In genomic region chr2:15591692-15592463, GRCh38 we compare ENCODE assay signal across 8 cellular contexts. TPM values are rescaled to one million over a fixed set of nuclear protein-coding genes. Genes with fewer than 3 reads are reported as not detected.
A peak's percentile ranks its signal among the peaks of the same experiment; 100 is the strongest.
DNase-seq lines count a peak whose midpoint lies in the region; ATAC-seq and TF ChIP-seq lines count a peak whose summit lies in the region.

Gene DDX1 (plus strand): TSS chr2:15591868. CDS start chr2:15591934, 66 bp downstream.

- DNase-seq in GM12865 (ENCODE audit: low read depth) = peak; percentile 94
- DNase-seq in NCI-H1092 treated with DMSO at 0.1 percent for 48 hours (lab: John Stamatoyannopoulos, UW) = peak; percentile 68
- DNase-seq in T follicular helper cell (ENCODE audit: low read depth) = peak; percentile 77
- peak; percentile 93 for DNase-seq in adipocyte (ENCODE audit: low read depth)
- peak; percentile 92 to 93 for DNase-seq in cardiac muscle cell (ENCODE audit: low read depth in 1 of 2, low spot score in 1 of 2)
- peak; percentile 70 for DNase-seq in pons (ENCODE audit: low spot score)
- peak; percentile 87 for DNase-seq in transverse colon

- in situ Hi-C loops in transverse colon (cut with MboI; ENCODE audit: low pct_ligation_motif_present in 1 of 4, low pct_unique_long_range_greater_than_20kb in 1 of 4, low sequenced_read_pairs in 3 of 4) = no loop called here

- no peak for TF ChIP-seq EP300 in transverse colon (IDR thresholded peaks at IDR 0.05; ENCODE audit: low read depth)

- H3K27ac ChIP-seq in cardiac muscle cell (peak within 1 kb of the TSS; percentile 94), transverse colon (peak within 1 kb of the TSS; percentile 93 to 99 (median 95))

- H3K9ac ChIP-seq in adipocyte (ENCODE audit: low read length) = peak within 1 kb of the TSS; percentile 97

- H3K36me3 ChIP-seq in adipocyte (ENCODE audit: control insufficient read depth, insufficient read depth, low read length, severe bottlenecking) (peaks cover 22% of the 10 kb centered on the region), cardiac muscle cell (peaks cover 18% of the 10 kb centered on the region), transverse colon (peaks cover 0 to 17% (median 3%) of the 10 kb centered on the region in 4 donors)

- H3K27me3 ChIP-seq in adipocyte (replicated peaks; ENCODE audit: control insufficient read depth, insufficient read depth, low read length) = no peaks in the 10 kb centered on the region
- no peaks in the 10 kb centered on the region for H3K27me3 ChIP-seq in cardiac muscle cell
- no peaks in the 10 kb centered on the region for H3K27me3 ChIP-seq in transverse colon

- peak; percentile 81 for TF ChIP-seq POLR2A in transverse colon (IDR thresholded peaks at IDR 0.05)

- H3K4me1 ChIP-seq in adipocyte (ENCODE audit: control insufficient read depth, insufficient read depth, low read length) = peaks cover 24% of the 10 kb centered on the region
- H3K4me1 ChIP-seq in cardiac muscle cell (ENCODE audit: low read depth) = peaks cover 23% of the 10 kb centered on the region
- peaks cover 5 to 21% (median 19%) of the 10 kb centered on the region in 4 donors for H3K4me1 ChIP-seq in transverse colon

- peak; percentile 88 for ATAC-seq in HG02623 (IDR thresholded peaks at IDR 0.05; ENCODE audit: unreplicated experiment)

- H3K4me3 ChIP-seq in GM12865 (ENCODE audit: low read depth, low read length) (peak within 1 kb of the TSS; percentile 79), adipocyte (ENCODE audit: low read length) (peak within 1 kb of the TSS; percentile 90), cardiac muscle cell (peak within 1 kb of the TSS; percentile 55), transverse colon (peak within 1 kb of the TSS; percentile 67 to 99 (median 88))

- no peak for TF ChIP-seq CTCF in GM12865 (IDR thresholded peaks at IDR 0.05; ENCODE audit: insufficient read depth, low read depth, low read length, missing control alignments)
- TF ChIP-seq CTCF in cardiac muscle cell (IDR thresholded peaks at IDR 0.05; ENCODE audit: low read depth, low read length) = no peak
- TF ChIP-seq CTCF in transverse colon (IDR thresholded peaks at IDR 0.05) = no peak

- intact Hi-C loops in transverse colon (cut with DNase I; ENCODE audit: low total_unique reads) = loop anchor here (1.0 kb wide), 1 partner anchor 32 kb away; no protein-coding TSS in a partner anchor

- no peaks in the 10 kb centered on the region for H3K9me3 ChIP-seq in adipocyte (ENCODE audit: control insufficient read depth, low read length)
- H3K9me3 ChIP-seq in cardiac muscle cell (ENCODE audit: low read depth) = no peaks in the 10 kb centered on the region
- H3K9me3 ChIP-seq in transverse colon = no peaks in the 10 kb centered on the region

- WGBS in transverse colon (ENCODE audit: low coverage in 1 of 2), 2 donors = 0 to 1% methylated on average over 5 to 48 of the region's 68 CpGs

RNA-seq across cellular contexts. Expression of gene DDX1, which starts in this region (rescaled TPM):
- total RNA-seq in cardiac muscle cell (37.5 and 37.9 TPM in 2 replicates), transverse colon (10 to 100 TPM; 18.3 to 61.1 (median 49.9) TPM)
- 109 and 114 TPM in 2 replicates for polyA plus RNA-seq in cardiac muscle cell

Comparison
In these comparisons a context has a peak if more than half of its experiments do, and no peak if none do; other contexts are left out.
1. Peak in every context shown above with its lines: DNase-seq, ATAC-seq, H3K4me3 ChIP-seq and H3K27ac ChIP-seq.